In genomic region chr13:110447058-110447511, GRCh38 we compare ENCODE assay signal across 12 cellular contexts.
DNase-seq lines count a peak whose midpoint lies in the region; ATAC-seq and TF ChIP-seq lines count a peak whose summit lies in the region.
"Had no signal": no experiment of that assay in that cellular context is flagged by ENCODE, and none has a peak within 500 bp of the region (broad histone marks: within the 10 kb centered on the region; RNA-seq: fewer than 3 reads in every experiment).

No MANE protein-coding gene starts in this region.

- no peaks in the 10 kb centered on the region for H3K27me3 ChIP-seq in PC-9 (ENCODE audit: insufficient read depth, low read depth)
- H3K27me3 ChIP-seq in CD8-positive, alpha-beta memory T cell (ENCODE audit: insufficient read depth, low read length, poor library complexity, severe bottlenecking), result no peaks in the 10 kb centered on the region
- H3K27me3 ChIP-seq: esophagus squamous epithelium had no signal

- DNase-seq in CD1c-positive myeloid dendritic cell (ENCODE audit: extremely low spot score) (peak; percentile 91), PC-9 (no peak), iris pigment epithelial cell (ENCODE audit: low read depth) (peak; percentile 85), SW480 (ENCODE audit: low spot score) (no peak), HuH-7 (ENCODE audit: low spot score) (no peak), middle frontal gyrus (ENCODE audit: extremely low spot score, low spot score) (no peak)
- no peak for DNase-seq in CD8-positive, alpha-beta memory T cell
- DNase-seq: esophagus squamous epithelium; NK-92 treated with Interleukin-12 subunit alpha and Interleukin-12 subunit beta, amount 100 ng/mL, for 24 hours had no signal

- no peak overlapping the region for H3K4me3 Mint-ChIP-seq in CD8-positive, alpha-beta memory T cell
- H3K4me3 Mint-ChIP-seq: T-helper 2 cell treated with Interferon-gamma antibody and Interleukin-4, amounts not matched to agents 5 μg/mL and 100 μg/mL, for 36 hours had no signal

- POLR2A ChIA-PET in PC-9 (lab: Charles Lee; ENCODE audit: unreplicated experiment), result interaction anchor here (0.6 kb wide), 1 partner anchor 242 kb away, joined by 5 read pairs; no protein-coding TSS in a partner anchor
- POLR2A ChIA-PET in CD8-positive, alpha-beta memory T cell (lab: Charles Lee), result no interaction called here

- H3K9me3 ChIP-seq in PC-9 (ENCODE audit: insufficient read depth, low read depth), result no peaks in the 10 kb centered on the region
- no peaks in the 10 kb centered on the region for H3K9me3 ChIP-seq in CD8-positive, alpha-beta memory T cell (ENCODE audit: low read length)
- H3K9me3 ChIP-seq: esophagus squamous epithelium had no signal

- CTCF ChIA-PET in PC-9 (lab: Charles Lee), result no interaction called here
- CTCF ChIA-PET in CD8-positive, alpha-beta memory T cell (lab: Charles Lee), result no interaction called here

- peak; percentile 40 for ATAC-seq in GM21529 (IDR thresholded peaks at IDR 0.05; ENCODE audit: unreplicated experiment)

- H3K36me3 ChIP-seq in PC-9 (ENCODE audit: low read depth), result no peaks in the 10 kb centered on the region
- no peaks in the 10 kb centered on the region for H3K36me3 ChIP-seq in CD8-positive, alpha-beta memory T cell (ENCODE audit: insufficient read depth, low read length)

- 0 out of 2 replicates have a peak overlapping the region, but pooled peaks have one; percentile 76 for H3K27ac ChIP-seq in PC-9
- no peak overlapping the region for H3K27ac ChIP-seq in CD8-positive, alpha-beta memory T cell (ENCODE audit: low read depth, low read length)
- H3K27ac ChIP-seq: parathyroid adenoma had no signal

- no peak overlapping the region for H2AFZ ChIP-seq in PC-9
- H2AFZ ChIP-seq: parathyroid adenoma had no signal

- H3K27ac Mint-ChIP-seq in CD8-positive, alpha-beta memory T cell, result no peak overlapping the region
- H3K27ac Mint-ChIP-seq: T-helper 2 cell treated with Interferon-gamma antibody and Interleukin-4, amounts not matched to agents 5 μg/mL and 100 μg/mL, for 36 hours had no signal

- peak overlapping the region; percentile 66; the same call in 1 of the 2 replicates for H3K4me2 ChIP-seq in PC-9

- H3K4me3 ChIP-seq in PC-9, result no peak overlapping the region
- H3K4me3 ChIP-seq in CD8-positive, alpha-beta memory T cell (ENCODE audit: low read length), result no peak overlapping the region
- H3K4me3 ChIP-seq: esophagus squamous epithelium had no signal

- BruUV-seq in PC-9 (replicated peaks; lab: Mats Ljungman, UMichigan), result no TSS peak

- no peaks in the 10 kb centered on the region for H3K9me2 ChIP-seq in PC-9 (ENCODE audit: insufficient read depth)

- TF ChIP-seq CTCF in PC-9 (conservative IDR thresholded peaks at IDR 0.05), result no peak

- intact Hi-C loops in PC-9 (cut with micrococcal nuclease; ENCODE audit: unreplicated experiment), result loop anchor here (10.0 kb wide), 5 partner anchors 468 to 1532 kb away; partner anchors contain the start of genes ANKRD10 and IRS2

- H3K79me2 ChIP-seq in PC-9 (ENCODE audit: low read depth), result no peaks in the 10 kb centered on the region
- H3K79me2 ChIP-seq: parathyroid adenoma had no signal

- peaks cover 30 to 50% of the 10 kb centered on the region in 2 donors for H3K27me3 Mint-ChIP-seq in CD8-positive, alpha-beta memory T cell

- no peaks in the 10 kb centered on the region for H4K20me1 ChIP-seq in PC-9 (ENCODE audit: insufficient read depth)

- peaks cover 27% of the 10 kb centered on the region for H3F3A ChIP-seq in PC-9 (ENCODE audit: insufficient read depth, low read depth)

- H3K9me3 Mint-ChIP-seq in CD8-positive, alpha-beta memory T cell, result no peaks in the 10 kb centered on the region
- H3K9me3 Mint-ChIP-seq: T-helper 2 cell treated with Interferon-gamma antibody and Interleukin-4, amounts not matched to agents 5 μg/mL and 100 μg/mL, for 36 hours had no signal

- H3K36me3 Mint-ChIP-seq in CD8-positive, alpha-beta memory T cell, result no peaks in the 10 kb centered on the region

- H3K4me1 ChIP-seq in PC-9 (replicated peaks; ENCODE audit: insufficient read depth), result peaks cover 81% of the 10 kb centered on the region
- no peaks in the 10 kb centered on the region for H3K4me1 ChIP-seq in CD8-positive, alpha-beta memory T cell (ENCODE audit: insufficient read depth, low read length)
- H3K4me1 ChIP-seq: parathyroid adenoma had no signal

- no peaks in the 10 kb centered on the region for H3K4me1 Mint-ChIP-seq in CD8-positive, alpha-beta memory T cell

Comparison
In these comparisons a context has a peak if more than half of its experiments do, and no peak if none do; other contexts are left out.
1. DNase-seq: peak in CD1c-positive myeloid dendritic cell (single experiment) and iris pigment epithelial cell (single experiment); none in PC-9 (0 of 2), SW480 (single experiment), HuH-7 (single experiment), CD8-positive, alpha-beta memory T cell (0 of 5) and middle frontal gyrus (single experiment).